1 cellular context compared by ENCODE assay signal in the genomic region with DNA sequence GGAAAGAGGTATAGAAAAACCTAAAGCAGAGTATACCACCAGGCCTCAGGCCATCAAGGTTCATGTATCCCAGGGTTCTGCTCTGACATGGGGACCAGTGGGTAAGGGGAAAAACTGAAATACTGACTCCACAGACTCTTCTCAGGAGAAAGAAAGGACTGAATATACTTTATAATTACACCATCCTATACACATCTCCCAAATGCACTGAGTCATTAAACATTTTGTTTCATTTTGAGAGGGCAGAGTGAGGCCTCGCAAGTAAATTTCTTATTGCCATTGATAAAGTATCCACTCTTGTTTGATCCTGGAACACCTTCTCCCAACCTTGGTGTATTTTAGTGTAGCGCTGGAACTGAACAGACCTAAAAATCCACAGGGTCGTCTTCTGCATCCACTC.
TF ChIP-seq lines count a peak whose summit lies in the region.

No MANE protein-coding gene starts in this region.

TF ChIP-seq in IMR-90, 13 proteins besides CTCF, POLR2A, EP300 and RAD21:
- TF ChIP-seq, protein P1, sequence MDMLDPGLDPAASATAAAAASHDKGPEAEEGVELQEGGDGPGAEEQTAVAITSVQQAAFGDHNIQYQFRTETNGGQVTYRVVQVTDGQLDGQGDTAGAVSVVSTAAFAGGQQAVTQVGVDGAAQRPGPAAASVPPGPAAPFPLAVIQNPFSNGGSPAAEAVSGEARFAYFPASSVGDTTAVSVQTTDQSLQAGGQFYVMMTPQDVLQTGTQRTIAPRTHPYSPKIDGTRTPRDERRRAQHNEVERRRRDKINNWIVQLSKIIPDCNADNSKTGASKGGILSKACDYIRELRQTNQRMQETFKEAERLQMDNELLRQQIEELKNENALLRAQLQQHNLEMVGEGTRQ (IDR thresholded peaks at IDR 0.05; ENCODE audit: low read depth, low read length): no peak
- TF ChIP-seq MAZ (IDR thresholded peaks at IDR 0.05; ENCODE audit: borderline replicate concordance, low read depth, low read length): no peak
- TF ChIP-seq BHLHE40 (IDR thresholded peaks at IDR 0.05; ENCODE audit: low read depth, low read length): no peak
- TF ChIP-seq, protein P2, sequence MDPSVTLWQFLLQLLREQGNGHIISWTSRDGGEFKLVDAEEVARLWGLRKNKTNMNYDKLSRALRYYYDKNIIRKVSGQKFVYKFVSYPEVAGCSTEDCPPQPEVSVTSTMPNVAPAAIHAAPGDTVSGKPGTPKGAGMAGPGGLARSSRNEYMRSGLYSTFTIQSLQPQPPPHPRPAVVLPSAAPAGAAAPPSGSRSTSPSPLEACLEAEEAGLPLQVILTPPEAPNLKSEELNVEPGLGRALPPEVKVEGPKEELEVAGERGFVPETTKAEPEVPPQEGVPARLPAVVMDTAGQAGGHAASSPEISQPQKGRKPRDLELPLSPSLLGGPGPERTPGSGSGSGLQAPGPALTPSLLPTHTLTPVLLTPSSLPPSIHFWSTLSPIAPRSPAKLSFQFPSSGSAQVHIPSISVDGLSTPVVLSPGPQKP (IDR thresholded peaks at IDR 0.05; ENCODE audit: borderline replicate concordance, low read depth, low read length): no peak
- no peak for TF ChIP-seq RCOR1 (IDR thresholded peaks at IDR 0.05; ENCODE audit: insufficient replicate concordance, low read length)
- TF ChIP-seq NFE2L2 (IDR thresholded peaks at IDR 0.05; ENCODE audit: low read depth, low read length): no peak
